ENCODE assay signal across 8 cellular contexts in the genomic region with DNA sequence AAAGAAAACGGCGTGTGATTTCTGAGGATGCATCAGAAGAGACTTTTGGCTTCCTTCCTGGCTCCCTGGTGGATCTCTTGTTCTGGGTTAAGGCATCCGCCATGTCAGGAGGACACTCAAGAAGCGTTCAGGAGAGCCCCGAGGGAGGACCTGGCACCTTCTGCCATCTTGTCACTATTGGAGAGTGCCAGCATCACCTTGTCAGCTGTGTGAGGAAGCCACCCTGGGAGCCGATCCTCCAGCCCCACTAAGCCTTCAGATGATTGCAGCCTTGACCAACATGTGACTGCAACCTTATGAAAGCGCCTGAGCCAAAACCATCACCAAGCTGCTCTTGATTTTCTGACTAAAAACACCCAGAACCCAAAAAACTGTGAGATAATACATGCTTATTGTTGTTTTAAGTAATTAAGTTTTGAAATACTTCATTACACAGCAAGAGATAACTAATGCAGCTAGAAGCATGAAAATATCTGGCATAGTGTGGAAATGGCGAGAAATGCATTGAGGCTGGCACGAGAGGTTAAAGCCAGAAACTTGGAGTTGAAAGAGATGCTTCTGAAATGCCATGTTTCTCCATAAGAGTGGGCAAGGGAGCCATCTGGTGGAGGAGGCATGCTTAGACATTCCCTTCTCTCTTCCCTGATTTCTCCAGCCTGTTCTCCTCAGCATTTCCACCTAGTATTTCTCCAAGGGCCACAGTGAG. TPM values are rescaled to one million over a fixed set of nuclear protein-coding genes. Genes with fewer than 3 reads are reported as not detected.
DNase-seq lines count a peak whose midpoint lies in the region; ATAC-seq and TF ChIP-seq lines count a peak whose summit lies in the region.

No MANE protein-coding gene starts in this region.

- CTCF ChIA-PET in activated naive CD4-positive, alpha-beta T cell treated with anti-CD3 and anti-CD28 coated beads for 36 hours (lab: Charles Lee): interaction anchor here (0.6 to 15.1 kb wide), 14 partner anchors 9 to 160 kb away, joined by 3 to 178 read pairs (median 8); a partner anchor contains a TSS

- H3K36me3 Mint-ChIP-seq in activated naive CD4-positive, alpha-beta T cell treated with anti-CD3 and anti-CD28 coated beads for 36 hours (ENCODE audit: low read depth): no peaks in the 10 kb centered on the region
- peaks cover 3% of the 10 kb centered on the region for H3K36me3 Mint-ChIP-seq in progenitor cell of endocrine pancreas (ENCODE audit: insufficient read depth)

- H3K4me3 Mint-ChIP-seq in activated naive CD4-positive, alpha-beta T cell treated with anti-CD3 and anti-CD28 coated beads for 36 hours: no peak overlapping the region
- H3K4me3 Mint-ChIP-seq in progenitor cell of endocrine pancreas (ENCODE audit: low read depth): no peak overlapping the region

- intact Hi-C loops in activated naive CD4-positive, alpha-beta T cell treated with anti-CD3 and anti-CD28 coated beads for 36 hours (cut with micrococcal nuclease): loop anchor here (1.0 to 5.0 kb wide), 4 partner anchors 22 to 159 kb away; a partner anchor contains a TSS
- intact Hi-C loops in Right ventricle myocardium superior (cut with DNase I): loop anchor here (2.0 to 5.0 kb wide), 2 partner anchors 23 to 54 kb away; no protein-coding TSS in a partner anchor

- peaks cover 6% of the 10 kb centered on the region for H3K4me1 Mint-ChIP-seq in activated naive CD4-positive, alpha-beta T cell treated with anti-CD3 and anti-CD28 coated beads for 36 hours (ENCODE audit: low read depth)
- H3K4me1 Mint-ChIP-seq in progenitor cell of endocrine pancreas (ENCODE audit: low read depth): peaks cover 2% of the 10 kb centered on the region

- ATAC-seq in Right ventricle myocardium superior (ENCODE audit: poor library complexity): peak; percentile 77
- ATAC-seq in GM19455 (IDR thresholded peaks at IDR 0.05; ENCODE audit: unreplicated experiment): no peak
- no peak for ATAC-seq in HG03439 (IDR thresholded peaks at IDR 0.05; ENCODE audit: unreplicated experiment)

- peak; percentile 85 for TF ChIP-seq CTCF in progenitor cell of endocrine pancreas (IDR thresholded peaks at IDR 0.05; ENCODE audit: unreplicated experiment)

- no peaks in the 10 kb centered on the region for H3K9me3 Mint-ChIP-seq in activated naive CD4-positive, alpha-beta T cell treated with anti-CD3 and anti-CD28 coated beads for 36 hours
- peaks cover 7% of the 10 kb centered on the region for H3K9me3 Mint-ChIP-seq in progenitor cell of endocrine pancreas (ENCODE audit: low read depth)

- H3K27ac Mint-ChIP-seq in activated naive CD4-positive, alpha-beta T cell treated with anti-CD3 and anti-CD28 coated beads for 36 hours: no peak overlapping the region
- H3K27ac Mint-ChIP-seq in progenitor cell of endocrine pancreas: no peak overlapping the region

- peak; percentile 29 for DNase-seq in DMS79 (lab: John Stamatoyannopoulos, UW)
- DNase-seq in Kasumi-1 (lab: John Stamatoyannopoulos, UW): peak; percentile 87 to 94
- peak; percentile 39 for DNase-seq in RPMI8226
- DNase-seq in activated naive CD4-positive, alpha-beta T cell treated with anti-CD3 and anti-CD28 coated beads for 36 hours: peak; percentile 79
- no peak for DNase-seq in Right ventricle myocardium superior
- DNase-seq in progenitor cell of endocrine pancreas (ENCODE audit: low spot score, unreplicated experiment): peak; percentile 51

- H3K27me3 Mint-ChIP-seq in activated naive CD4-positive, alpha-beta T cell treated with anti-CD3 and anti-CD28 coated beads for 36 hours (ENCODE audit: low read depth): no peaks in the 10 kb centered on the region
- H3K27me3 Mint-ChIP-seq in progenitor cell of endocrine pancreas: peaks cover 21% of the 10 kb centered on the region

RNA-seq across cellular contexts. Expression of a gene that starts 5.4 kb away (rescaled TPM):
- 10 to 100 TPM; 18.0 to 18.4 TPM for total RNA-seq in activated naive CD4-positive, alpha-beta T cell treated with anti-CD3 and anti-CD28 coated beads for 36 hours
- total RNA-seq in Right ventricle myocardium superior (10.6 TPM), progenitor cell of endocrine pancreas (43.4 and 44.2 TPM in 2 replicates)

RNA-seq across cellular contexts. Expression of a gene that starts 18.0 kb away (rescaled TPM):
- 1 to 10 TPM; 2.7 to 3.4 TPM for total RNA-seq in activated naive CD4-positive, alpha-beta T cell treated with anti-CD3 and anti-CD28 coated beads for 36 hours
- total RNA-seq in Right ventricle myocardium superior: 6.4 TPM
- 14.3 and 14.7 TPM in 2 replicates for total RNA-seq in progenitor cell of endocrine pancreas

RNA-seq across cellular contexts. Expression of a gene that starts 40.3 kb away (rescaled TPM):
- not detected for total RNA-seq in activated naive CD4-positive, alpha-beta T cell treated with anti-CD3 and anti-CD28 coated beads for 36 hours
- total RNA-seq in Right ventricle myocardium superior: 2.1 TPM
- 73.1 and 81.0 TPM in 2 replicates for total RNA-seq in progenitor cell of endocrine pancreas

RNA-seq across cellular contexts. Expression of a gene that starts 44.5 kb away (rescaled TPM):
- total RNA-seq in activated naive CD4-positive, alpha-beta T cell treated with anti-CD3 and anti-CD28 coated beads for 36 hours: 1 to 10 TPM; 1.5 to 1.9 TPM
- 7.9 TPM for total RNA-seq in Right ventricle myocardium superior
- total RNA-seq in progenitor cell of endocrine pancreas: 4.3 TPM in 2 replicates

Comparison
In these comparisons a context has a peak if more than half of its experiments do, and no peak if none do; other contexts are left out.
1. RNA of a gene that starts 40.3 kb away (total RNA-seq): 73.1 to 81.0 TPM in progenitor cell of endocrine pancreas; 2.1 TPM in Right ventricle myocardium superior (single experiment) and not detected in activated naive CD4-positive, alpha-beta T cell treated with anti-CD3 and anti-CD28 coated beads for 36 hours; every median in the first group is over 10 times any median in the second.